8 cellular contexts compared by ENCODE assay signal in genomic region chr11:128482512-128483191, GRCh38.
A peak's percentile ranks its signal among the peaks of the same experiment; 100 is the strongest.
DNase-seq lines count a peak whose midpoint lies in the region; ATAC-seq and TF ChIP-seq lines count a peak whose summit lies in the region.

No MANE protein-coding gene starts in this region.

- no peaks in the 10 kb centered on the region for H3K9me2 ChIP-seq in hepatocyte (replicated peaks; ENCODE audit: insufficient read depth)

- H3K9me3 Mint-ChIP-seq in activated CD8-positive, alpha-beta T cell treated with anti-CD3 and anti-CD28 coated beads, Interleukin-2, amount 10 ng/mL, durations not matched to agents 7 days and 5 days (ENCODE audit: insufficient read depth): no peaks in the 10 kb centered on the region

- H2AFZ ChIP-seq in hepatocyte: no peak overlapping the region

- H3K4me1 Mint-ChIP-seq in activated CD8-positive, alpha-beta T cell treated with anti-CD3 and anti-CD28 coated beads, Interleukin-2, amount 10 ng/mL, durations not matched to agents 7 days and 5 days (ENCODE audit: low read depth): peaks cover 94% of the 10 kb centered on the region

- H3K4me2 ChIP-seq in hepatocyte: no peak overlapping the region

- TF ChIP-seq CTCF in hepatocyte (IDR thresholded peaks at IDR 0.05; ENCODE audit: poor library complexity) (no peak), ovary (IDR thresholded peaks at IDR 0.05) (no peak), GM10266 (IDR thresholded peaks at IDR 0.05; ENCODE audit: control insufficient read depth, insufficient read depth, low read depth, missing control alignments) (no peak)

- peak; percentile 81 for DNase-seq in activated CD8-positive, alpha-beta memory T cell treated with anti-CD3 and anti-CD28 coated beads for 24 hours
- no peak for DNase-seq in activated CD8-positive, alpha-beta memory T cell treated with anti-CD3 and anti-CD28 coated beads, Interleukin-2, amount 50 U/mL, for 48 hours
- DNase-seq in activated CD8-positive, alpha-beta T cell treated with anti-CD3 and anti-CD28 coated beads, Interleukin-2, amount 10 ng/mL, durations not matched to agents 7 days and 5 days: peak; percentile 65
- DNase-seq in hepatocyte (ENCODE audit: low spot score): no peak
- DNase-seq in ovary: no peak
- DNase-seq in cerebellum (ENCODE audit: low spot score): no peak
- no peak for DNase-seq in GM10266 (ENCODE audit: extremely low spot score)

- TF ChIP-seq POLR2A in ovary (IDR thresholded peaks at IDR 0.05): no peak

- H3K36me3 Mint-ChIP-seq in activated CD8-positive, alpha-beta T cell treated with anti-CD3 and anti-CD28 coated beads, Interleukin-2, amount 10 ng/mL, durations not matched to agents 7 days and 5 days (ENCODE audit: low read depth): peaks cover 94% of the 10 kb centered on the region

- no peaks in the 10 kb centered on the region for H3K27me3 Mint-ChIP-seq in activated CD8-positive, alpha-beta T cell treated with anti-CD3 and anti-CD28 coated beads, Interleukin-2, amount 10 ng/mL, durations not matched to agents 7 days and 5 days (ENCODE audit: low read depth)

- CTCF ChIA-PET in activated CD8-positive, alpha-beta T cell treated with anti-CD3 and anti-CD28 coated beads, Interleukin-2, amount 10 ng/mL, durations not matched to agents 7 days and 5 days (lab: Charles Lee): interaction anchor here (0.9 to 6.8 kb wide), 22 partner anchors 9 to 325 kb away, joined by 3 to 42 read pairs (median 4); no protein-coding TSS in a partner anchor

- H3K27ac ChIP-seq in hepatocyte (peak overlapping the region; percentile 28), ovary (peak overlapping the region in 1 of 2 donors; percentile 87)

- ATAC-seq in HG03135 (IDR thresholded peaks at IDR 0.05; ENCODE audit: unreplicated experiment): peak; percentile 39
- ATAC-seq in activated CD8-positive, alpha-beta T cell treated with anti-CD3 and anti-CD28 coated beads, Interleukin-2, amount 10 ng/mL, durations not matched to agents 7 days and 5 days: peak; percentile 70

- H3K4me3 ChIP-seq in hepatocyte: no peak overlapping the region
- H3K4me3 ChIP-seq in ovary: no peak overlapping the region

- no peak for TF ChIP-seq EP300 in ovary (IDR thresholded peaks at IDR 0.05)

- H3K27ac Mint-ChIP-seq in activated CD8-positive, alpha-beta T cell treated with anti-CD3 and anti-CD28 coated beads, Interleukin-2, amount 10 ng/mL, durations not matched to agents 7 days and 5 days: peak overlapping the region; percentile 88

- peak overlapping the region; percentile 63 for H3K4me3 Mint-ChIP-seq in activated CD8-positive, alpha-beta T cell treated with anti-CD3 and anti-CD28 coated beads, Interleukin-2, amount 10 ng/mL, durations not matched to agents 7 days and 5 days

- no peaks in the 10 kb centered on the region for H3K9me3 ChIP-seq in hepatocyte (ENCODE audit: low read depth)
- no peaks in the 10 kb centered on the region for H3K9me3 ChIP-seq in ovary

- POLR2A ChIA-PET in activated CD8-positive, alpha-beta T cell treated with anti-CD3 and anti-CD28 coated beads, Interleukin-2, amount 10 ng/mL, durations not matched to agents 7 days and 5 days (lab: Charles Lee): interaction anchor here (0.6 to 16.8 kb wide), 20 partner anchors 10 to 192 kb away, joined by 3 to 175 read pairs (median 6); no protein-coding TSS in a partner anchor

- intact Hi-C loops in ovary (cut with DNase I): no loop called here

- H3K27me3 ChIP-seq in hepatocyte (no peaks in the 10 kb centered on the region), ovary (no peaks in the 10 kb centered on the region)

- H4K20me1 ChIP-seq in hepatocyte (ENCODE audit: insufficient read depth, poor library complexity, severe bottlenecking): no peaks in the 10 kb centered on the region

- no peaks in the 10 kb centered on the region for H3K36me3 ChIP-seq in hepatocyte (replicated peaks; ENCODE audit: insufficient read depth, low read depth)
- H3K36me3 ChIP-seq in ovary: no peaks in the 10 kb centered on the region

- WGBS in hepatocyte (ENCODE audit: low lambda C conversion rate, missing lambda C conversion rate): 96% methylated on average over 11 of the region's 11 CpGs
- WGBS in ovary, 3 donors: 84 to 95% (median 91%) methylated on average over 11 of the region's 11 CpGs

- peaks cover 6% of the 10 kb centered on the region for H3K79me2 ChIP-seq in hepatocyte

- H3K4me1 ChIP-seq in hepatocyte (ENCODE audit: insufficient read depth) (no peaks in the 10 kb centered on the region), ovary (ENCODE audit: insufficient read depth) (peaks cover 27% of the 10 kb centered on the region)

Comparison
In these comparisons a context has a peak if more than half of its experiments do, and no peak if none do; other contexts are left out.
1. DNase-seq: peak in activated CD8-positive, alpha-beta memory T cell treated with anti-CD3 and anti-CD28 coated beads for 24 hours (single experiment) and activated CD8-positive, alpha-beta T cell treated with anti-CD3 and anti-CD28 coated beads, Interleukin-2, amount 10 ng/mL, durations not matched to agents 7 days and 5 days (single experiment); none in activated CD8-positive, alpha-beta memory T cell treated with anti-CD3 and anti-CD28 coated beads, Interleukin-2, amount 50 U/mL, for 48 hours (single experiment), hepatocyte (single experiment), ovary (0 of 5), cerebellum (single experiment) and GM10266 (single experiment).